ENCODE assay signal across 12 cellular contexts in genomic region chr9:5511476-5511875, GRCh38. TPM values are rescaled to one million over a fixed set of nuclear protein-coding genes. Genes with fewer than 3 reads are reported as not detected.
DNase-seq lines count a peak whose midpoint lies in the region; ATAC-seq and TF ChIP-seq lines count a peak whose summit lies in the region.
"Had no signal": no experiment of that assay in that cellular context is flagged by ENCODE, and none has a peak within 500 bp of the region (broad histone marks: within the 10 kb centered on the region; RNA-seq: fewer than 3 reads in every experiment).

No MANE protein-coding gene starts in this region.

- 100% methylated on average over 1 of the region's 1 CpG for WGBS in mesodermal cell (ENCODE audit: insufficient coverage in 2 of 2), 2 experiments

- POLR2A ChIA-PET in Caco-2 (lab: Charles Lee), result no interaction called here
- POLR2A ChIA-PET in HEK293T (lab: Yijun Ruan, JAX), result no interaction called here

- in situ Hi-C loops in astrocyte of the spinal cord (cut with HindIII; ENCODE audit: low sequenced_read_pairs), result no loop called here

- no peaks in the 10 kb centered on the region for H3K27me3 Mint-ChIP-seq in CD4-positive, CD25-positive, alpha-beta regulatory T cell
- H3K27me3 Mint-ChIP-seq in Caco-2 (ENCODE audit: insufficient read depth, unreplicated experiment), result peaks cover 3% of the 10 kb centered on the region

- H3K27ac Mint-ChIP-seq in CD4-positive, CD25-positive, alpha-beta regulatory T cell, result peak overlapping the region in 2 of 3 donors; percentile 7 to 70
- H3K27ac Mint-ChIP-seq in Caco-2 (ENCODE audit: unreplicated experiment), result no peak overlapping the region

- intact Hi-C loops in Caco-2 (cut with micrococcal nuclease; ENCODE audit: unreplicated experiment), result no loop called here

- BruUV-seq in Caco-2 (replicated peaks; lab: Mats Ljungman, UMichigan), result no TSS peak

- DNase-seq in CD4-positive, CD25-positive, alpha-beta regulatory T cell, result no peak
- no peak for DNase-seq in astrocyte of the spinal cord (ENCODE audit: low read depth, low spot score)
- no peak for DNase-seq in Kasumi-1 (lab: John Stamatoyannopoulos, UW)
- no peak for DNase-seq in Caco-2
- no peak for DNase-seq in glomerular visceral epithelial cell (ENCODE audit: extremely low spot score)
- no peak for DNase-seq in HEK293T (ENCODE audit: extremely low spot score)
- DNase-seq: NCI-H2081; SHP77; stimulated activated naive CD4-positive, alpha-beta T cell had no signal

- no peak overlapping the region for H3K27ac ChIP-seq in CD4-positive, CD25-positive, alpha-beta regulatory T cell (ENCODE audit: insufficient read depth, low read length, poor library complexity, severe bottlenecking)
- H3K27ac ChIP-seq in mesodermal cell (ENCODE audit: low read depth, low read length, severe bottlenecking), result peak overlapping the region; percentile 97

- no peaks in the 10 kb centered on the region for H3K9me3 ChIP-seq in CD4-positive, CD25-positive, alpha-beta regulatory T cell (ENCODE audit: control insufficient read depth in 2 of 2, low read length in 2 of 2)
- H3K9me3 ChIP-seq in mesodermal cell (ENCODE audit: control insufficient read depth, low read length) (peaks cover 6% of the 10 kb centered on the region), Caco-2 (no peaks in the 10 kb centered on the region)

- peak overlapping the region; percentile 4 to 60 (median 36) for H3K4me3 Mint-ChIP-seq in CD4-positive, CD25-positive, alpha-beta regulatory T cell
- no peak overlapping the region for H3K4me3 Mint-ChIP-seq in Caco-2 (ENCODE audit: unreplicated experiment)

- no peaks in the 10 kb centered on the region for H3K9me3 Mint-ChIP-seq in CD4-positive, CD25-positive, alpha-beta regulatory T cell
- no peaks in the 10 kb centered on the region for H3K9me3 Mint-ChIP-seq in Caco-2 (ENCODE audit: unreplicated experiment)

- H3K4me3 ChIP-seq in CD4-positive, CD25-positive, alpha-beta regulatory T cell (ENCODE audit: low read depth, low read length), result peak overlapping the region; percentile 74
- H3K4me3 ChIP-seq in astrocyte of the spinal cord (ENCODE audit: low read depth, low read length) (peak overlapping the region; percentile 25), mesodermal cell (ENCODE audit: extremely low read depth, insufficient read depth, low read length, poor library complexity, severe bottlenecking) (no peak overlapping the region), Caco-2 (ENCODE audit: low read depth, low read length) (no peak overlapping the region)

- no peaks in the 10 kb centered on the region for H3K36me3 ChIP-seq in CD4-positive, CD25-positive, alpha-beta regulatory T cell (ENCODE audit: control insufficient read depth, insufficient read depth, low read length)
- no peaks in the 10 kb centered on the region for H3K36me3 ChIP-seq in mesodermal cell (ENCODE audit: control insufficient read depth, insufficient read depth, low read length)
- no peaks in the 10 kb centered on the region for H3K36me3 ChIP-seq in Caco-2 (ENCODE audit: control insufficient read depth, insufficient read depth, low read length)

- no peaks in the 10 kb centered on the region for H3K27me3 ChIP-seq in CD4-positive, CD25-positive, alpha-beta regulatory T cell (ENCODE audit: control insufficient read depth, insufficient read depth, low read length)
- no peaks in the 10 kb centered on the region for H3K27me3 ChIP-seq in Caco-2 (replicated peaks; ENCODE audit: control insufficient read depth, insufficient read depth, low read length)

- H3K4me1 Mint-ChIP-seq in CD4-positive, CD25-positive, alpha-beta regulatory T cell, result peaks cover 10 to 43% (median 31%) of the 10 kb centered on the region in 4 donors
- no peaks in the 10 kb centered on the region for H3K4me1 Mint-ChIP-seq in Caco-2 (ENCODE audit: low read depth, unreplicated experiment)

- peaks cover 15% of the 10 kb centered on the region for H3K4me1 ChIP-seq in CD4-positive, CD25-positive, alpha-beta regulatory T cell (ENCODE audit: control insufficient read depth, insufficient read depth, low read length, poor library complexity, severe bottlenecking)
- H3K4me1 ChIP-seq in mesodermal cell (ENCODE audit: control insufficient read depth, insufficient read depth, low read length, poor library complexity, severe bottlenecking) (peaks cover 34% of the 10 kb centered on the region), Caco-2 (no peaks in the 10 kb centered on the region)

- peaks cover 3% of the 10 kb centered on the region for H3K36me3 Mint-ChIP-seq in CD4-positive, CD25-positive, alpha-beta regulatory T cell
- no peaks in the 10 kb centered on the region for H3K36me3 Mint-ChIP-seq in Caco-2 (ENCODE audit: insufficient read depth, unreplicated experiment)

- TF ChIP-seq CTCF in astrocyte of the spinal cord (IDR thresholded peaks at IDR 0.05; ENCODE audit: low read depth, low read length) (no peak), Caco-2 (IDR thresholded peaks at IDR 0.05; ENCODE audit: insufficient read depth in 1 of 2, low read depth in 1 of 2, low read length in 1 of 2, severe bottlenecking in 1 of 2, unreplicated experiment in 1 of 2) (no peak)

- ATAC-seq in CD4-positive, CD25-positive, alpha-beta regulatory T cell (ENCODE audit: low read depth in 2 of 2), result no peak

- peak; percentile 35 for TF ChIP-seq POLR2A in GM19193 (IDR thresholded peaks at IDR 0.05; ENCODE audit: extremely low read depth, insufficient read depth, insufficient read length)

- CTCF ChIA-PET in Caco-2 (lab: Charles Lee) (no interaction called here), HEK293T (lab: Yijun Ruan, JAX) (no interaction called here)

TF ChIP-seq in HEK293T, 16 proteins besides CTCF, POLR2A, EP300 and RAD21:
- TF ChIP-seq ZNF384 (IDR thresholded peaks at IDR 0.05) (no peak), NFRKB (IDR thresholded peaks at IDR 0.05) (no peak), HDGF (IDR thresholded peaks at IDR 0.05; ENCODE audit: borderline replicate concordance) (no peak), L3MBTL2 (conservative IDR thresholded peaks at IDR 0.05) (no peak), ARNT (IDR thresholded peaks at IDR 0.05) (no peak), PKNOX1 (IDR thresholded peaks at IDR 0.05) (no peak), ELF4 (IDR thresholded peaks at IDR 0.05) (no peak), TARDBP (IDR thresholded peaks at IDR 0.05) (no peak), SP1 (IDR thresholded peaks at IDR 0.05) (no peak), CTBP1 (IDR thresholded peaks at IDR 0.05; ENCODE audit: borderline replicate concordance) (no peak), SUZ12 (IDR thresholded peaks at IDR 0.05) (no peak), FOXK2 (IDR thresholded peaks at IDR 0.05) (no peak), FOXA1 (IDR thresholded peaks at IDR 0.05) (no peak)
TF ChIP-seq in HEK293T: peak in this region for 0.

RNA-seq across cellular contexts. Expression of gene PDCD1LG2, which starts 1.1 kb away (rescaled TPM):
- 1.1 TPM for total RNA-seq in CD4-positive, CD25-positive, alpha-beta regulatory T cell
- polyA plus RNA-seq in CD4-positive, CD25-positive, alpha-beta regulatory T cell, result 1 to 10 TPM in 1 of 4 donors, under 1 TPM in 2, not detected in 1; 0.85 to 2.5 (median 0.90) TPM
- polyA plus RNA-seq in mesodermal cell (2013, experiment 1 of 2), result 0.77 TPM
- 0.81 TPM for polyA plus RNA-seq in mesodermal cell (2013, experiment 2 of 2)
- not detected in 2 replicates for total RNA-seq in Caco-2 (2022)
- total RNA-seq: mononuclear cell had no signal

Comparison
In these comparisons a context has a peak if more than half of its experiments do, and no peak if none do; other contexts are left out.
1. H3K4me3 ChIP-seq: peak in CD4-positive, CD25-positive, alpha-beta regulatory T cell (single experiment) and astrocyte of the spinal cord (single experiment); none in mesodermal cell (single experiment) and Caco-2 (single experiment).